8 cellular contexts compared by ENCODE assay signal in the genomic region with DNA sequence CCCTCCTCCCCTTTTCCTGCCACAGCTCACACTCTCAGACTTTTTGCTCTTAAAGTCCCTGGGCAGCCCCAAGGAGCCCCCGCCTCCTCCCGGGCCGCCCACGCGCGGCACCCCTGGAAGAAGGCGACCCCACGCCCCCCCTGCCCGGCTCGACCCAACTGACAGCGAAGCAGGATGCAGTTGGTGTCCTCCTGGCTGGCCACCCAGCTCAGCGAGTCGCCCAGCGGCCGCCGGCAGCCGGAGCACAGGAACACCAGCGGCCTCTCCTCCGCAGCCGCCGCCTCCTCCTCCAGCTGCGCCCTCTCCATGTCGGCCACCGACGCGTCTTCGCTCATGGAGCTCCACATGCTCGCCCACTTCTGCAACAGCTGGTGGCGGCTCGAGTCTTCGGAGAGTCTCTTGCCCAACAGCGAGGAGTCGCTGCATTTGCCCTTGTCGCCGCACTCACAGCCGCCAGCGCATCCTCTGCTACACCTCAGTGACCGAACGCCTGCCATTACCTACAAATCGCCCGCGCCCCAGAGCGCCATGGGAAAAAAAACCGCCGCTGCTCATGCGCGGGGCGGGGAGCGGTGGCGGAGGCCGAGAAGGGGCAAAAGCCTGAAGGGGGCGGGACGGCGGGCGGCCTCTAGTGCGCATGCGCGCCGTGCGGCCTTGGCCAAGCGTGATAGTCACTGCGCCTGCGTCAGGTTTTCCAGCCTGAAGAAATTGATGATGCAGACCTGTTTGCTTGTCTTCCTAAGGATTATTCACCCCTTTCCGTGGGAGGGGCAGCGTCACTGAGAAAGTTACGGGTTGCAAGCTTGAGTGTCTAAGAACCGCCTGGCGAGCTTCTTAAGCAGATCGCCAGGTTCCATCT. TPM values are rescaled to one million over a fixed set of nuclear protein-coding genes. Genes with fewer than 3 reads are reported as not detected.
DNase-seq lines count a peak whose midpoint lies in the region; ATAC-seq and TF ChIP-seq lines count a peak whose summit lies in the region.

A gene with protein sequence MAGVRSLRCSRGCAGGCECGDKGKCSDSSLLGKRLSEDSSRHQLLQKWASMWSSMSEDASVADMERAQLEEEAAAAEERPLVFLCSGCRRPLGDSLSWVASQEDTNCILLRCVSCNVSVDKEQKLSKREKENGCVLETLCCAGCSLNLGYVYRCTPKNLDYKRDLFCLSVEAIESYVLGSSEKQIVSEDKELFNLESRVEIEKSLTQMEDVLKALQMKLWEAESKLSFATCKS (minus strand): TSS at position 532 of the 859 bp plus-strand sequence. CDS start 35 bp downstream, at position 497.

- H3K9ac ChIP-seq in fibroblast of lung (ENCODE audit: insufficient read depth, low read length): peak within 1 kb of the TSS; percentile 76

- peak within 1 kb of the TSS; percentile 98 for H3K27ac Mint-ChIP-seq in GM23338
- peak within 1 kb of the TSS; percentile 90 to 98 (median 96) for H3K27ac Mint-ChIP-seq in naive thymus-derived CD8-positive, alpha-beta T cell

- H3K4me3 ChIP-seq in DOHH2 (ENCODE audit: low read length) (peak within 1 kb of the TSS; percentile 80), GM23338 (peak within 1 kb of the TSS; percentile 71), fibroblast of lung (replicated peaks in 1 of 4; ENCODE audit: control extremely low read depth in 1 of 4, insufficient read depth in 1 of 4, low read depth in 3 of 4, low read length in 4 of 4) (peak within 1 kb of the TSS; percentile 67 to 90 (median 89))

- H3K27me3 ChIP-seq in DOHH2 (ENCODE audit: control insufficient read depth, low read length): no peaks in the 10 kb centered on the region
- H3K27me3 ChIP-seq in GM23338 (ENCODE audit: insufficient read depth): no peaks in the 10 kb centered on the region
- no peaks in the 10 kb centered on the region for H3K27me3 ChIP-seq in fibroblast of lung (ENCODE audit: control insufficient read depth, insufficient read depth, low read length)

- H3K4me2 ChIP-seq in DOHH2 (ENCODE audit: low read length) (peak within 1 kb of the TSS; percentile 92), GM23338 (peak within 1 kb of the TSS; percentile 86), fibroblast of lung (ENCODE audit: extremely low read depth, insufficient read depth, low read length) (peak within 1 kb of the TSS; percentile 99)

- H3K27ac ChIP-seq in DOHH2 (ENCODE audit: low read depth, low read length) (peak within 1 kb of the TSS; percentile 49), GM23338 (ENCODE audit: low read depth) (no peak within 1 kb of the TSS), fibroblast of lung (ENCODE audit: insufficient read depth, low read length) (peak within 1 kb of the TSS; percentile 79)

- peak within 1 kb of the TSS; percentile 100 for H3K4me3 Mint-ChIP-seq in GM23338
- peak within 1 kb of the TSS; percentile 97 to 100 (median 98) for H3K4me3 Mint-ChIP-seq in naive thymus-derived CD8-positive, alpha-beta T cell

- peaks cover 16% of the 10 kb centered on the region for H3K27me3 Mint-ChIP-seq in GM23338 (ENCODE audit: insufficient read depth, low read depth, poor library complexity)
- peaks cover 0 to 3% (median 0%) of the 10 kb centered on the region in 5 donors for H3K27me3 Mint-ChIP-seq in naive thymus-derived CD8-positive, alpha-beta T cell

- no peaks in the 10 kb centered on the region; the same call in 1 of the 2 replicates for H3F3A ChIP-seq in DOHH2 (ENCODE audit: control insufficient read depth, insufficient read depth)
- H3F3A ChIP-seq in GM23338 (replicated peaks; ENCODE audit: low read depth): no peaks in the 10 kb centered on the region

- H3K4me1 ChIP-seq in DOHH2 (ENCODE audit: control insufficient read depth, low read length): peaks cover 18% of the 10 kb centered on the region
- H3K4me1 ChIP-seq in GM23338 (ENCODE audit: insufficient read depth): peaks cover 12% of the 10 kb centered on the region
- peaks cover 4% of the 10 kb centered on the region for H3K4me1 ChIP-seq in fibroblast of lung (ENCODE audit: control insufficient read depth, extremely low read depth, insufficient read depth, low read length)

- H3K9me3 Mint-ChIP-seq in GM23338: no peaks in the 10 kb centered on the region
- no peaks in the 10 kb centered on the region for H3K9me3 Mint-ChIP-seq in naive thymus-derived CD8-positive, alpha-beta T cell

- POLR2A ChIA-PET in naive thymus-derived CD8-positive, alpha-beta T cell (lab: Charles Lee): interaction anchor here (0.6 to 0.7 kb wide), 2 partner anchors 149 to 255 kb away, joined by 3 to 7 read pairs; no protein-coding TSS in a partner anchor

- peaks cover 4% of the 10 kb centered on the region; the same call in 2 of the 3 replicates for H3K4me1 Mint-ChIP-seq in GM23338
- peaks cover 14 to 35% (median 32%) of the 10 kb centered on the region in 4 donors for H3K4me1 Mint-ChIP-seq in naive thymus-derived CD8-positive, alpha-beta T cell

- H4K20me1 ChIP-seq in DOHH2 (ENCODE audit: control insufficient read depth, insufficient read depth, low read depth, low read length) (no peaks in the 10 kb centered on the region), GM23338 (replicated peaks; ENCODE audit: insufficient read depth) (peaks cover 10% of the 10 kb centered on the region; the same call in 1 of the 2 replicates), fibroblast of lung (ENCODE audit: control insufficient read depth, extremely low read depth, insufficient read depth, low read length) (no peaks in the 10 kb centered on the region)

- DNase-seq in GM23338 (ENCODE audit: low spot score): peak; percentile 95
- peak; percentile 90 for DNase-seq in LHCN-M2 (ENCODE audit: low read depth)
- peak; percentile 97 for DNase-seq in RPMI8226
- DNase-seq in activated T-helper 1 cell treated with anti-CD3 and anti-CD28 coated beads, Interleukin-2, amount 50 U/mL, for 16 hours (ENCODE audit: low read depth in 1 of 2, low spot score in 1 of 2): peak; percentile 94 to 96
- peak; percentile 92 to 95 for DNase-seq in fibroblast of lung (ENCODE audit: low read depth in 2 of 2)
- DNase-seq in naive thymus-derived CD8-positive, alpha-beta T cell: peak; percentile 93 to 97 (median 96)
- peak; percentile 90 to 97 (median 96) for DNase-seq in stimulated activated naive CD4-positive, alpha-beta T cell (lab: John Stamatoyannopoulos, UW)

- peak; percentile 13 for TF ChIP-seq CTCF in DOHH2 (IDR thresholded peaks at IDR 0.05; ENCODE audit: low read depth, low read length, poor library complexity, severe bottlenecking)
- no peak for TF ChIP-seq CTCF in GM23338 (conservative IDR thresholded peaks at IDR 0.05; ENCODE audit: low read depth in 2 of 2)
- TF ChIP-seq CTCF in fibroblast of lung (conservative IDR thresholded peaks at IDR 0.05 in 1 of 2, IDR thresholded peaks at IDR 0.05 in 1 of 2; ENCODE audit: low read depth in 1 of 2, low read length in 2 of 2): no peak

- peak; percentile 89 for ATAC-seq in GM23338
- peak; percentile 96 for ATAC-seq in naive thymus-derived CD8-positive, alpha-beta T cell

- H3K9me3 ChIP-seq in DOHH2 (ENCODE audit: control insufficient read depth, insufficient read depth, low read length) (no peaks in the 10 kb centered on the region), fibroblast of lung (ENCODE audit: control insufficient read depth, insufficient read depth, low read depth, low read length) (no peaks in the 10 kb centered on the region)

- H3K79me2 ChIP-seq in DOHH2 (ENCODE audit: control insufficient read depth, low read length): peaks cover 45% of the 10 kb centered on the region
- H3K79me2 ChIP-seq in GM23338 (replicated peaks; ENCODE audit: insufficient read depth): peaks cover 34% of the 10 kb centered on the region
- H3K79me2 ChIP-seq in fibroblast of lung (ENCODE audit: control insufficient read depth, insufficient read depth, low read length): peaks cover 14% of the 10 kb centered on the region

- H3K36me3 ChIP-seq in DOHH2 (ENCODE audit: control insufficient read depth, low read length) (peaks cover 17% of the 10 kb centered on the region), GM23338 (ENCODE audit: insufficient read depth) (no peaks in the 10 kb centered on the region; the same call in 1 of the 2 replicates), fibroblast of lung (ENCODE audit: control insufficient read depth, insufficient read depth, low read length) (no peaks in the 10 kb centered on the region)

- peak within 1 kb of the TSS; percentile 84 for H2AFZ ChIP-seq in GM23338
- H2AFZ ChIP-seq in fibroblast of lung (ENCODE audit: low read length): peak within 1 kb of the TSS; percentile 98

- no peaks in the 10 kb centered on the region for H3K9me2 ChIP-seq in DOHH2 (replicated peaks; ENCODE audit: control insufficient read depth, low read length)
- no peaks in the 10 kb centered on the region for H3K9me2 ChIP-seq in GM23338 (ENCODE audit: insufficient read depth)

- H3K36me3 Mint-ChIP-seq in GM23338 (ENCODE audit: low read depth): peaks cover 17% of the 10 kb centered on the region
- H3K36me3 Mint-ChIP-seq in naive thymus-derived CD8-positive, alpha-beta T cell: peaks cover 0 to 15% (median 3%) of the 10 kb centered on the region in 3 donors

TF ChIP-seq in GM23338, 12 proteins besides CTCF, POLR2A, EP300 and RAD21:
- TF ChIP-seq CREB1 (CRISPR knock-in tag; IDR thresholded peaks at IDR 0.05; ENCODE audit: low read depth): 0 out of 2 replicates have a peak, but pooled peaks have one; percentile 14
- TF ChIP-seq, protein P1, sequence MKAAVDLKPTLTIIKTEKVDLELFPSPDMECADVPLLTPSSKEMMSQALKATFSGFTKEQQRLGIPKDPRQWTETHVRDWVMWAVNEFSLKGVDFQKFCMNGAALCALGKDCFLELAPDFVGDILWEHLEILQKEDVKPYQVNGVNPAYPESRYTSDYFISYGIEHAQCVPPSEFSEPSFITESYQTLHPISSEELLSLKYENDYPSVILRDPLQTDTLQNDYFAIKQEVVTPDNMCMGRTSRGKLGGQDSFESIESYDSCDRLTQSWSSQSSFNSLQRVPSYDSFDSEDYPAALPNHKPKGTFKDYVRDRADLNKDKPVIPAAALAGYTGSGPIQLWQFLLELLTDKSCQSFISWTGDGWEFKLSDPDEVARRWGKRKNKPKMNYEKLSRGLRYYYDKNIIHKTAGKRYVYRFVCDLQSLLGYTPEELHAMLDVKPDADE (IDR thresholded peaks at IDR 0.05): 0 out of 2 replicates have a peak, but pooled peaks have one; percentile 49
- no peak for TF ChIP-seq STAT1 (IDR thresholded peaks at IDR 0.05; ENCODE audit: unreplicated experiment)
- peak; percentile 92 for TF ChIP-seq POLR2AphosphoS5 (IDR thresholded peaks at IDR 0.05; ENCODE audit: low read depth)
- TF ChIP-seq NANOG (IDR thresholded peaks at IDR 0.05; ENCODE audit: borderline replicate concordance): no peak

RNA-seq across cellular contexts. Expression of the gene that starts here (rescaled TPM):
- total RNA-seq in GM23338 (2014; rRNA removed; shearing (Covaris generic)): 46.1 and 49.3 TPM in 2 replicates
- 126 and 133 TPM in 2 replicates for polyA plus RNA-seq in GM23338 (2016; fragmentation: Nextera tagmentation; extraction: Ambion mirVana)
- total RNA-seq in LHCN-M2 (2014; rRNA removed): 23.9 and 27.1 TPM in 2 replicates
- 10.5 TPM for polyA plus RNA-seq in LHCN-M2 (2012)
- total RNA-seq in fibroblast of lung: 3.1 and 4.0 TPM in 2 replicates
- 7.6 and 15.5 TPM in 2 replicates for polyA plus RNA-seq in fibroblast of lung
- polyA plus RNA-seq in fibroblast of lung (2012): 6.4 and 14.3 TPM in 2 replicates
- polyA minus RNA-seq in fibroblast of lung (ENCODE audit: low replicate concordance): 0.22 TPM in 1 of 2 replicates, not detected in the other
- total RNA-seq in naive thymus-derived CD8-positive, alpha-beta T cell: 10 to 100 TPM; 10.8 to 11.3 TPM
- polyA plus RNA-seq in naive thymus-derived CD8-positive, alpha-beta T cell: 10 to 100 TPM; 12.8 to 14.2 (median 14.0) TPM
